In genomic region chr5:19605846-19606407, GRCh38 we compare ENCODE assay signal across 27 cellular contexts.
DNase-seq lines count a peak whose midpoint lies in the region; ATAC-seq, FAIRE-seq and TF ChIP-seq lines count a peak whose summit lies in the region.
"Had no signal": no experiment of that assay in that cellular context is flagged by ENCODE, and none has a peak within 500 bp of the region (broad histone marks: within the 10 kb centered on the region; RNA-seq: fewer than 3 reads in every experiment).

No MANE protein-coding gene starts in this region.

- no peak for TF ChIP-seq RAD21 in H1 (IDR thresholded peaks at IDR 0.05 in 1 of 2, conservative IDR thresholded peaks at IDR 0.05 in 1 of 2; ENCODE audit: low read depth in 2 of 2, low read length in 2 of 2)

- CTCF ChIA-PET in OCI-LY7 (lab: Charles Lee; ENCODE audit: unreplicated experiment), result no interaction called here
- CTCF ChIA-PET in H1 (lab: Charles Lee; ENCODE audit: partially characterized antibody), result interaction anchor here (0.5 to 1.7 kb wide), 4 partner anchors 10 to 907 kb away, joined by 3 to 4 read pairs (median 3); no protein-coding TSS in a partner anchor

- DNase-seq in NCI-H510A treated with DMSO at 0.1 percent for 48 hours (lab: John Stamatoyannopoulos, UW), result peak; percentile 40
- DNase-seq in NCI-H510A (lab: John Stamatoyannopoulos, UW), result no peak
- no peak for DNase-seq in OCI-LY7 (ENCODE audit: low spot score)
- no peak for DNase-seq in H1 (ENCODE audit: low read depth in 1 of 2, low spot score in 2 of 2)
- no peak for DNase-seq in upper lobe of right lung
- DNase-seq in NCI-H2081 treated with DMSO at 0.1 percent for 48 hours (lab: John Stamatoyannopoulos, UW), result no peak
- no peak for DNase-seq in iPS-NIHi7 (ENCODE audit: extremely low spot score)
- DNase-seq: activated CD4-positive, alpha-beta T cell treated with anti-CD3 and anti-CD28 coated beads, Interleukin-2, amount 50 U/mL, for 48 hours; activated CD4-positive, CD25-positive, alpha-beta regulatory T cell; activated CD8-positive, alpha-beta memory T cell treated with anti-CD3 and anti-CD28 coated beads, Interleukin-2, amount 50 U/mL, for 4 hours; AML-193; CD8-positive, alpha-beta T cell; dermis blood vessel endothelial cell; DMS 273 treated with DMSO at 0.1 percent for 48 hours; NCI-H1092 treated with DMSO at 0.1 percent for 48 hours; NCI-H2081; NCI-H526 treated with DMSO at 0.1 percent for 48 hours; psoas muscle; SIG-M5; stimulated activated CD4-positive, alpha-beta T cell treated with anti-CD3 and anti-CD28 coated beads, Interleukin-1b, Interleukin-23, amount 100 ng/mL, for 48 hours; transverse colon had no signal

- no peak overlapping the region for H3K27ac ChIP-seq in OCI-LY7 (ENCODE audit: low read depth, low read length, poor library complexity, severe bottlenecking)
- H3K27ac ChIP-seq in H1 (ENCODE audit: low read depth, low read length), result no peak overlapping the region
- H3K27ac ChIP-seq in upper lobe of right lung, result no peak overlapping the region
- H3K27ac ChIP-seq: ascending aorta, neutrophil, psoas muscle, skin epidermis, transverse colon had no signal

- TF ChIP-seq CTCF in OCI-LY7 (conservative IDR thresholded peaks at IDR 0.05; ENCODE audit: low read length) (no peak), H1 (IDR thresholded peaks at IDR 0.05; ENCODE audit: control extremely low read depth in 1 of 3, insufficient read depth in 1 of 3, low read depth in 1 of 3, low read length in 3 of 3) (no peak), upper lobe of right lung (IDR thresholded peaks at IDR 0.05) (no peak)

- H4K8ac ChIP-seq in H1 (ENCODE audit: extremely low read depth, insufficient read depth, low read length), result no peak overlapping the region

- H4K20me1 ChIP-seq in OCI-LY7 (ENCODE audit: insufficient read depth, low read length) (no peaks in the 10 kb centered on the region), H1 (replicated peaks in 1 of 2; ENCODE audit: control insufficient read depth in 1 of 2, insufficient read depth in 2 of 2, low read length in 2 of 2) (no peaks in the 10 kb centered on the region)

- H4K5ac ChIP-seq in H1 (ENCODE audit: insufficient read length, low read depth, low read length), result no peak overlapping the region

- H3K4me3 ChIP-seq in OCI-LY7 (ENCODE audit: low read depth, low read length, poor library complexity, severe bottlenecking), result no peak overlapping the region
- H3K4me3 ChIP-seq in H1 (ENCODE audit: extremely low read depth in 1 of 4, insufficient read depth in 2 of 4, low read depth in 3 of 4, low read length in 4 of 4), result no peak overlapping the region
- H3K4me3 ChIP-seq in upper lobe of right lung, result no peak overlapping the region
- H3K4me3 ChIP-seq: ascending aorta, psoas muscle, skin epidermis, transverse colon had no signal

- H2BK120ac ChIP-seq in H1 (replicated peaks; ENCODE audit: low read depth, low read length), result no peak overlapping the region

- H3K79me2 ChIP-seq in OCI-LY7 (ENCODE audit: insufficient read depth, low read depth, low read length) (no peaks in the 10 kb centered on the region), H1 (ENCODE audit: control insufficient read depth in 1 of 2, insufficient read depth in 2 of 2, low read length in 2 of 2) (no peaks in the 10 kb centered on the region)

- no peak overlapping the region for H2BK5ac ChIP-seq in H1 (ENCODE audit: low read depth, low read length)

- BruUV-seq in OCI-LY7 (replicated peaks; lab: Mats Ljungman, UMichigan), result no TSS peak

- no peak overlapping the region for H4K91ac ChIP-seq in H1 (replicated peaks; ENCODE audit: insufficient read length, low read length)

- TF ChIP-seq EP300 in H1 (IDR thresholded peaks at IDR 0.05; ENCODE audit: borderline replicate concordance in 1 of 2, low read depth in 2 of 2, low read length in 2 of 2), result no peak

- H2BK15ac ChIP-seq in H1 (ENCODE audit: low read length), result no peak overlapping the region

- H3K56ac ChIP-seq in H1 (replicated peaks; ENCODE audit: insufficient read length, low read depth, low read length), result no peak overlapping the region

- no peaks in the 10 kb centered on the region for H3K9me2 ChIP-seq in OCI-LY7 (ENCODE audit: insufficient read depth, low read length)

- H3K4me2 ChIP-seq in OCI-LY7 (ENCODE audit: low read length) (no peak overlapping the region), H1 (ENCODE audit: insufficient read depth in 1 of 2, low read depth in 2 of 2, low read length in 2 of 2) (no peak overlapping the region)

- ATAC-seq in upper lobe of right lung (peak; percentile 78), GM18861 (IDR thresholded peaks at IDR 0.05; ENCODE audit: unreplicated experiment) (no peak)
- ATAC-seq: activated naive CD4-positive, alpha-beta T cell treated with anti-CD3 and anti-CD28 coated beads, Interleukin-2, amount 50 U/mL, for 72 hours; CD8-positive, alpha-beta T cell; psoas muscle had no signal

- no peaks in the 10 kb centered on the region for H3K79me1 ChIP-seq in H1 (ENCODE audit: low read depth, low read length)

- H2AFZ ChIP-seq in OCI-LY7 (ENCODE audit: low read length), result 0 out of 2 replicates have a peak overlapping the region, but pooled peaks have one; percentile 39
- H2AFZ ChIP-seq in H1 (ENCODE audit: low read length), result peak overlapping the region; percentile 76; the same call in 1 of the 2 replicates

- H3K9ac ChIP-seq in H1 (replicated peaks in 1 of 4; ENCODE audit: extremely low read depth in 1 of 4, low read depth in 3 of 4, low read length in 3 of 4), result no peak overlapping the region

- no peak overlapping the region for H3K23ac ChIP-seq in H1 (ENCODE audit: insufficient read length)

- H3K14ac ChIP-seq in H1 (ENCODE audit: insufficient read length), result no peak overlapping the region

- H2AK5ac ChIP-seq in H1 (ENCODE audit: low read depth, low read length), result no peak overlapping the region

- no peaks in the 10 kb centered on the region for H3K36me3 ChIP-seq in OCI-LY7 (ENCODE audit: insufficient read depth, low read length)
- no peaks in the 10 kb centered on the region for H3K36me3 ChIP-seq in H1 (ENCODE audit: control insufficient read depth in 2 of 4, insufficient read depth in 4 of 4, low read length in 3 of 4)
- no peaks in the 10 kb centered on the region for H3K36me3 ChIP-seq in upper lobe of right lung
- H3K36me3 ChIP-seq: ascending aorta, neutrophil, transverse colon had no signal

- no peak overlapping the region for H2BK20ac ChIP-seq in H1 (ENCODE audit: low read length)

- no peak for FAIRE-seq in H1 (lab: Jason Lieb, UNC)
- FAIRE-seq: H54 had no signal

- H2BK12ac ChIP-seq in H1 (ENCODE audit: low read depth, low read length), result no peak overlapping the region

- H3K9me3 ChIP-seq in OCI-LY7 (ENCODE audit: low read length) (0 out of 2 replicates have a peak, but pooled peaks cover 6% of the 10 kb centered on the region), H1 (ENCODE audit: insufficient read depth in 2 of 2, low read depth in 1 of 2, low read length in 1 of 2) (peaks cover 4 to 8% of the 10 kb centered on the region in 2 experiments; a peak in 2 of 4 replicates), upper lobe of right lung (no peaks in the 10 kb centered on the region)
- H3K9me3 ChIP-seq: neutrophil had no signal

- H3K27me3 ChIP-seq in H1 (replicated peaks in 1 of 4; ENCODE audit: control insufficient read depth in 3 of 4, extremely low read depth in 1 of 4, insufficient read depth in 3 of 4, low read length in 3 of 4) (no peaks in the 10 kb centered on the region), upper lobe of right lung (no peaks in the 10 kb centered on the region)
- H3K27me3 ChIP-seq: ascending aorta, neutrophil, transverse colon had no signal

- POLR2A ChIA-PET in OCI-LY7 (lab: Charles Lee) (interaction anchor here (0.6 to 1.0 kb wide), 6 partner anchors 9 to 1156 kb away, joined by 3 to 6 read pairs (median 4); no protein-coding TSS in a partner anchor), H1 (lab: Charles Lee; ENCODE audit: partially characterized antibody) (no interaction called here)

- H3K4ac ChIP-seq in H1 (replicated peaks; ENCODE audit: insufficient read length, low read depth, low read length), result no peak overlapping the region

- 86% methylated on average over 3 of the region's 3 CpGs; no CpG with 5 or more reads in 1 of the 2 experiments for WGBS in H1 (ENCODE audit: extremely low coverage in 1 of 2, insufficient coverage in 1 of 2, insufficient read length in 1 of 2, insufficient replicate concordance in 2 of 2, low coverage in 1 of 2, low lambda C conversion rate in 2 of 2, missing lambda C conversion rate in 1 of 2), 2 experiments

- H3K4me1 ChIP-seq in OCI-LY7 (ENCODE audit: insufficient read depth, low read length, poor library complexity, severe bottlenecking) (no peaks in the 10 kb centered on the region), H1 (replicated peaks in 1 of 4; ENCODE audit: control insufficient read depth in 3 of 4, insufficient read depth in 4 of 4, low read length in 3 of 4) (no peaks in the 10 kb centered on the region), upper lobe of right lung (no peaks in the 10 kb centered on the region)
- H3K4me1 ChIP-seq: ascending aorta, psoas muscle, transverse colon had no signal

- no peak overlapping the region for H3K18ac ChIP-seq in H1 (ENCODE audit: extremely low read depth, low read length)

- intact Hi-C loops in OCI-LY7 (cut with micrococcal nuclease; ENCODE audit: unreplicated experiment) (loop anchor here (5.0 kb wide), 1 partner anchor 334 kb away; no protein-coding TSS in a partner anchor), upper lobe of right lung (cut with DNase I) (no loop called here)

- H3K23me2 ChIP-seq in H1 (ENCODE audit: low read depth, low read length), result no peaks in the 10 kb centered on the region; the same call in 1 of the 2 replicates

- TF ChIP-seq POLR2A in H1 (IDR thresholded peaks at IDR 0.05; ENCODE audit: control extremely low read depth in 1 of 2, low read depth in 2 of 2, low read length in 2 of 2), result no peak

TF ChIP-seq in H1, 55 proteins besides CTCF, POLR2A, EP300 and RAD21:
- TF ChIP-seq CEBPB (IDR thresholded peaks at IDR 0.05; ENCODE audit: low read depth, low read length) (peak; percentile 41; the same call in 1 of the 2 replicates), SRF (IDR thresholded peaks at IDR 0.05; ENCODE audit: low read depth, low read length) (no peak)
